Comparison of ENCODE assay signal across 9 cellular contexts in genomic region chr1:22039594-22040347, GRCh38. TPM values are rescaled to one million over a fixed set of nuclear protein-coding genes. Genes with fewer than 3 reads are reported as not detected.
DNase-seq lines count a peak whose midpoint lies in the region; ATAC-seq and TF ChIP-seq lines count a peak whose summit lies in the region.
"Had no signal": no experiment of that assay in that cellular context is flagged by ENCODE, and none has a peak within 500 bp of the region (broad histone marks: within the 10 kb centered on the region; RNA-seq: fewer than 3 reads in every experiment).

No MANE protein-coding gene starts in this region.

- DNase-seq in A673 (ENCODE audit: low spot score) = peak; percentile 66
- DNase-seq in NCI-H748 treated with DMSO at 0.1 percent for 48 hours (lab: John Stamatoyannopoulos, UW) = peak; percentile 64
- peak; percentile 97 for DNase-seq in activated CD8-positive, alpha-beta T cell treated with anti-CD3 and anti-CD28 coated beads, Interleukin-2, amount 10 ng/mL, durations not matched to agents 7 days and 5 days
- DNase-seq in posterior vena cava (ENCODE audit: low spot score) = peak; percentile 86
- DNase-seq in glutamatergic neuron = no peak

- H3K4me3 Mint-ChIP-seq in activated CD8-positive, alpha-beta T cell treated with anti-CD3 and anti-CD28 coated beads, Interleukin-2, amount 10 ng/mL, durations not matched to agents 7 days and 5 days = peak overlapping the region; percentile 71
- H3K4me3 Mint-ChIP-seq in glutamatergic neuron (ENCODE audit: unreplicated experiment) = no peak overlapping the region

- no peaks in the 10 kb centered on the region for H3K9me3 ChIP-seq in A673 (ENCODE audit: low read depth, low read length, poor library complexity, severe bottlenecking)

- peaks cover 52% of the 10 kb centered on the region for H3K4me1 Mint-ChIP-seq in activated CD8-positive, alpha-beta T cell treated with anti-CD3 and anti-CD28 coated beads, Interleukin-2, amount 10 ng/mL, durations not matched to agents 7 days and 5 days (ENCODE audit: low read depth)
- no peaks in the 10 kb centered on the region for H3K4me1 Mint-ChIP-seq in glutamatergic neuron (ENCODE audit: low read depth, unreplicated experiment)

- intact Hi-C loops in A673 (cut with micrococcal nuclease; ENCODE audit: unreplicated experiment) (no loop called here), posterior vena cava (cut with DNase I) (no loop called here)

- CTCF ChIA-PET in A673 (lab: Charles Lee) = no interaction called here
- CTCF ChIA-PET in activated CD8-positive, alpha-beta T cell treated with anti-CD3 and anti-CD28 coated beads, Interleukin-2, amount 10 ng/mL, durations not matched to agents 7 days and 5 days (lab: Charles Lee) = interaction anchor here (0.9 to 5.9 kb wide), 7 partner anchors 11 to 65 kb away, joined by 3 to 59 read pairs (median 8); partner anchors contain the start of gene CDC42

- ATAC-seq in GM18868 (IDR thresholded peaks at IDR 0.05; ENCODE audit: unreplicated experiment) (peak; percentile 93), HG03060 (IDR thresholded peaks at IDR 0.05; ENCODE audit: low read depth, unreplicated experiment) (peak; percentile 86), esophagus mucosa (peak; percentile 84)
- peak; percentile 97 for ATAC-seq in activated CD8-positive, alpha-beta T cell treated with anti-CD3 and anti-CD28 coated beads, Interleukin-2, amount 10 ng/mL, durations not matched to agents 7 days and 5 days

- H3K36me3 Mint-ChIP-seq in activated CD8-positive, alpha-beta T cell treated with anti-CD3 and anti-CD28 coated beads, Interleukin-2, amount 10 ng/mL, durations not matched to agents 7 days and 5 days (ENCODE audit: low read depth) = peaks cover 3% of the 10 kb centered on the region
- no peaks in the 10 kb centered on the region for H3K36me3 Mint-ChIP-seq in glutamatergic neuron (ENCODE audit: unreplicated experiment)

- POLR2A ChIA-PET in A673 (lab: Charles Lee; ENCODE audit: low non-redundant PET) = no interaction called here
- POLR2A ChIA-PET in activated CD8-positive, alpha-beta T cell treated with anti-CD3 and anti-CD28 coated beads, Interleukin-2, amount 10 ng/mL, durations not matched to agents 7 days and 5 days (lab: Charles Lee) = interaction anchor here (0.7 to 8.8 kb wide), 12 partner anchors 9 to 256 kb away, joined by 3 to 201 read pairs (median 4); partner anchors contain the start of genes CDC42 and USP48

- peaks cover 16% of the 10 kb centered on the region for H3K4me1 ChIP-seq in A673 (ENCODE audit: insufficient read depth, low read length, poor library complexity, severe bottlenecking)

- no peaks in the 10 kb centered on the region for H3K9me3 Mint-ChIP-seq in activated CD8-positive, alpha-beta T cell treated with anti-CD3 and anti-CD28 coated beads, Interleukin-2, amount 10 ng/mL, durations not matched to agents 7 days and 5 days (ENCODE audit: insufficient read depth)
- H3K9me3 Mint-ChIP-seq in glutamatergic neuron (ENCODE audit: unreplicated experiment) = peaks cover 2% of the 10 kb centered on the region

- no peaks in the 10 kb centered on the region for H3K27me3 Mint-ChIP-seq in activated CD8-positive, alpha-beta T cell treated with anti-CD3 and anti-CD28 coated beads, Interleukin-2, amount 10 ng/mL, durations not matched to agents 7 days and 5 days (ENCODE audit: low read depth)
- no peaks in the 10 kb centered on the region for H3K27me3 Mint-ChIP-seq in glutamatergic neuron (ENCODE audit: unreplicated experiment)

- TF ChIP-seq CTCF in A673 (conservative IDR thresholded peaks at IDR 0.05; ENCODE audit: low read depth, low read length) = 0 out of 2 replicates have a peak, but pooled peaks have one; percentile 10
- TF ChIP-seq CTCF in glutamatergic neuron (IDR thresholded peaks at IDR 0.05; ENCODE audit: partially characterized antibody, unreplicated experiment) = no peak

- BruUV-seq in A673 (replicated peaks; lab: Mats Ljungman, UMichigan) = no TSS peak

- no peaks in the 10 kb centered on the region for H3K36me3 ChIP-seq in A673 (ENCODE audit: insufficient read depth, low read length, poor library complexity, severe bottlenecking)

- H3K27ac ChIP-seq in A673 (ENCODE audit: low read depth, low read length, poor library complexity, severe bottlenecking) = no peak overlapping the region
- H3K27ac ChIP-seq: C4-2B had no signal

- no peaks in the 10 kb centered on the region for H3K27me3 ChIP-seq in A673 (replicated peaks; ENCODE audit: insufficient read depth, low read depth, low read length, poor library complexity)

- no peak overlapping the region for H3K4me3 ChIP-seq in A673 (ENCODE audit: low read depth, low read length, poor library complexity, severe bottlenecking)

- H3K27ac Mint-ChIP-seq in activated CD8-positive, alpha-beta T cell treated with anti-CD3 and anti-CD28 coated beads, Interleukin-2, amount 10 ng/mL, durations not matched to agents 7 days and 5 days = peak overlapping the region; percentile 99
- no peak overlapping the region for H3K27ac Mint-ChIP-seq in glutamatergic neuron (ENCODE audit: unreplicated experiment)

RNA-seq across cellular contexts. Expression of gene CDC42, which starts 12.7 kb away (rescaled TPM):
- 188 and 198 TPM in 2 replicates for total RNA-seq in A673 (2021)
- 100 to 1,000 TPM; 365 to 389 TPM for total RNA-seq in activated CD8-positive, alpha-beta T cell treated with anti-CD3 and anti-CD28 coated beads, Interleukin-2, amount 10 ng/mL, durations not matched to agents 7 days and 5 days
- total RNA-seq in esophagus mucosa = 208 TPM
- total RNA-seq in posterior vena cava = 100 to 1,000 TPM; 214 to 262 TPM
- 283 TPM for total RNA-seq in glutamatergic neuron (ENCODE audit: unreplicated experiment)

RNA-seq across cellular contexts. Expression of gene CELA3A, which starts 38.3 kb away (rescaled TPM):
- not detected in 2 replicates for total RNA-seq in A673 (2021)
- total RNA-seq in activated CD8-positive, alpha-beta T cell treated with anti-CD3 and anti-CD28 coated beads, Interleukin-2, amount 10 ng/mL, durations not matched to agents 7 days and 5 days = not detected
- not detected for total RNA-seq in esophagus mucosa
- total RNA-seq in posterior vena cava = 1 to 10 TPM in 1 of 2 donors, not detected in 1; 7.6 TPM
- not detected for total RNA-seq in glutamatergic neuron (ENCODE audit: unreplicated experiment)
